Comparison of ENCODE assay signal across 9 cellular contexts in the genomic region with DNA sequence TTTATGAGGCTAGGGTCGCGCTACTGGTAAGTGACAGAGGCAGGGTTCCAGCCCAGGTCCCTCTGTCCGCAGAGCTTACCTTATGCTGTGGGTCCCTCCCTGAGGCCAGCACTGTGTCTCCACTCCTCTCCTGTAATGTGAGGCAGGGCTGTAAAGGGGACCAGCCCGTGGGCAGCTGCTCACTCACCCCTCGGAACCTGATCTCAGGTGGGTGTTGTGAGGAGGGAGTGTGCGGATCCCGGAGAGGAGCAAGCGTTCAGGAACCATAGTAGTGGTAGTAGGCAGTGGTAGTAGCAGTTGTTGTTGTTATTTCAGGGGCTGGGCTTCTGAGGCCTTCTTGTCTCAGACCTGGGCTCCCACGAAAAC. TPM values are rescaled to one million over a fixed set of nuclear protein-coding genes. Genes with fewer than 3 reads are reported as not detected.
DNase-seq lines count a peak whose midpoint lies in the region; ATAC-seq, FAIRE-seq and TF ChIP-seq lines count a peak whose summit lies in the region.
"Had no signal": no experiment of that assay in that cellular context is flagged by ENCODE, and none has a peak within 500 bp of the region (broad histone marks: within the 10 kb centered on the region; RNA-seq: fewer than 3 reads in every experiment).

No MANE protein-coding gene starts in this region.

- H3K9ac ChIP-seq in kidney (ENCODE audit: low read length in 2 of 2) (peak overlapping the region; percentile 96 to 99), subcutaneous abdominal adipose tissue (ENCODE audit: low read length in 5 of 5) (peak overlapping the region; percentile 1 to 91 (median 81))

- H3K27me3 Mint-ChIP-seq in T-helper 1 cell treated with Interleukin-12 subunit alpha and Interleukin-12 subunit beta and Interleukin-4 antibody, amounts not matched to agents 30 μg/mL and 1 μg/mL, for 36 hours (ENCODE audit: low read depth), result no peaks in the 10 kb centered on the region
- H3K27me3 Mint-ChIP-seq in activated T-cell treated with anti-CD3 and anti-CD28 coated beads, Interleukin-2, amount 50 U/mL, for 4 hours (ENCODE audit: low read depth), result no peaks in the 10 kb centered on the region

- H3K27me3 ChIP-seq in subcutaneous abdominal adipose tissue (ENCODE audit: control insufficient read depth in 5 of 5, insufficient read depth in 4 of 5, low read length in 5 of 5), result peaks cover 0 to 3% (median 0%) of the 10 kb centered on the region in 5 donors

- H3K36me3 ChIP-seq in kidney (ENCODE audit: control insufficient read depth in 1 of 2, insufficient read depth in 2 of 2, low read length in 2 of 2) (peaks cover 14 to 28% of the 10 kb centered on the region in 2 donors), subcutaneous abdominal adipose tissue (ENCODE audit: control insufficient read depth in 5 of 5, insufficient read depth in 5 of 5, low read length in 5 of 5) (peaks cover 0 to 36% (median 27%) of the 10 kb centered on the region in 5 donors)

- H3K4me1 ChIP-seq in kidney (ENCODE audit: control insufficient read depth in 1 of 2, insufficient read depth in 1 of 2, low read depth in 1 of 2, low read length in 2 of 2) (peaks cover 50 to 79% of the 10 kb centered on the region in 2 donors), subcutaneous abdominal adipose tissue (ENCODE audit: control insufficient read depth in 5 of 5, insufficient read depth in 5 of 5, low read length in 5 of 5) (peaks cover 46 to 89% (median 83%) of the 10 kb centered on the region in 5 donors)

- peak overlapping the region; percentile 99 for H3K4me3 Mint-ChIP-seq in T-helper 1 cell treated with Interleukin-12 subunit alpha and Interleukin-12 subunit beta and Interleukin-4 antibody, amounts not matched to agents 30 μg/mL and 1 μg/mL, for 36 hours
- H3K4me3 Mint-ChIP-seq in activated T-cell treated with anti-CD3 and anti-CD28 coated beads, Interleukin-2, amount 50 U/mL, for 4 hours, result peak overlapping the region; percentile 97

- ATAC-seq in activated T-cell treated with anti-CD3 and anti-CD28 coated beads, Interleukin-2, amount 50 U/mL, for 4 hours, result no peak
- ATAC-seq in GM21576 (IDR thresholded peaks at IDR 0.05; ENCODE audit: unreplicated experiment), result no peak

- H3K9me3 ChIP-seq in kidney (ENCODE audit: control insufficient read depth in 1 of 2, low read length in 2 of 2) (no peaks in the 10 kb centered on the region), subcutaneous abdominal adipose tissue (ENCODE audit: control insufficient read depth in 5 of 5, low read length in 5 of 5) (peaks cover 0 to 3% (median 0%) of the 10 kb centered on the region in 5 donors)

- no peak for TF ChIP-seq CTCF in kidney (IDR thresholded peaks at IDR 0.05; ENCODE audit: borderline replicate concordance, extremely low read depth, insufficient read depth)

- H3K27ac ChIP-seq in kidney (ENCODE audit: low read depth in 2 of 2, low read length in 2 of 2) (peak overlapping the region; percentile 92 to 97), subcutaneous abdominal adipose tissue (ENCODE audit: low read depth, low read length) (peak overlapping the region; percentile 98)
- H3K27ac ChIP-seq: cardiac muscle cell had no signal

- H3K4me3 ChIP-seq in kidney (ENCODE audit: low read length in 2 of 2) (peak overlapping the region; percentile 96), subcutaneous abdominal adipose tissue (ENCODE audit: low read depth in 1 of 5, low read length in 5 of 5) (peak overlapping the region; percentile 77 to 94 (median 90))
- H3K4me3 ChIP-seq: cardiac muscle cell had no signal

- intact Hi-C loops in kidney (cut with DNase I), result no loop called here

- H3K9me3 Mint-ChIP-seq in T-helper 1 cell treated with Interleukin-12 subunit alpha and Interleukin-12 subunit beta and Interleukin-4 antibody, amounts not matched to agents 30 μg/mL and 1 μg/mL, for 36 hours, result no peaks in the 10 kb centered on the region
- no peaks in the 10 kb centered on the region for H3K9me3 Mint-ChIP-seq in activated T-cell treated with anti-CD3 and anti-CD28 coated beads, Interleukin-2, amount 50 U/mL, for 4 hours

- no peak for FAIRE-seq in kidney (lab: Jason Lieb, UNC)

- peaks cover 58% of the 10 kb centered on the region for H3K36me3 Mint-ChIP-seq in T-helper 1 cell treated with Interleukin-12 subunit alpha and Interleukin-12 subunit beta and Interleukin-4 antibody, amounts not matched to agents 30 μg/mL and 1 μg/mL, for 36 hours (ENCODE audit: low read depth)
- peaks cover 40% of the 10 kb centered on the region for H3K36me3 Mint-ChIP-seq in activated T-cell treated with anti-CD3 and anti-CD28 coated beads, Interleukin-2, amount 50 U/mL, for 4 hours (ENCODE audit: insufficient read depth)

- DNase-seq in T-helper 1 cell (no peak), kidney (no peak), SKM-1 (lab: John Stamatoyannopoulos, UW; ENCODE audit: unreplicated experiment) (no peak), putamen (ENCODE audit: low spot score) (no peak)
- no peak for DNase-seq in activated T-cell treated with anti-CD3 and anti-CD28 coated beads, Interleukin-2, amount 50 U/mL, for 4 hours

- H3K27ac Mint-ChIP-seq in T-helper 1 cell treated with Interleukin-12 subunit alpha and Interleukin-12 subunit beta and Interleukin-4 antibody, amounts not matched to agents 30 μg/mL and 1 μg/mL, for 36 hours, result peak overlapping the region; percentile 97

- peaks cover 37% of the 10 kb centered on the region for H3K4me1 Mint-ChIP-seq in T-helper 1 cell treated with Interleukin-12 subunit alpha and Interleukin-12 subunit beta and Interleukin-4 antibody, amounts not matched to agents 30 μg/mL and 1 μg/mL, for 36 hours (ENCODE audit: low read depth)
- H3K4me1 Mint-ChIP-seq in activated T-cell treated with anti-CD3 and anti-CD28 coated beads, Interleukin-2, amount 50 U/mL, for 4 hours (ENCODE audit: low read depth), result peaks cover 51% of the 10 kb centered on the region

RNA-seq across cellular contexts. Expression of a gene that starts 1.7 kb away (rescaled TPM):
- 10 to 100 TPM; 48.7 to 64.8 (median 59.8) TPM for total RNA-seq in activated T-cell treated with anti-CD3 and anti-CD28 coated beads, Interleukin-2, amount 50 U/mL, for 4 hours
- 21.1 TPM for total RNA-seq in kidney
- polyA plus RNA-seq in kidney (ENCODE audit: insufficient read depth, low read depth, low replicate concordance), result 3.8 TPM

RNA-seq across cellular contexts. Expression of a gene that starts 38.5 kb away (rescaled TPM):
- total RNA-seq in activated T-cell treated with anti-CD3 and anti-CD28 coated beads, Interleukin-2, amount 50 U/mL, for 4 hours, result 100 to 1,000 TPM in 1 of 3 donors, 10 to 100 TPM in 2; 87.2 to 104 (median 95.6) TPM
- total RNA-seq in kidney, result 65.8 TPM
- 45.7 TPM for polyA plus RNA-seq in kidney (ENCODE audit: insufficient read depth, low read depth, low replicate concordance)
